ENCODE assay signal across 1 cellular context in genomic region chr9:74500584-74500924, GRCh38.
TF ChIP-seq lines count a peak whose summit lies in the region.

No MANE protein-coding gene starts in this region.

TF ChIP-seq in GM23338, 12 proteins besides CTCF, POLR2A, EP300 and RAD21 (continued from another document):
- TF ChIP-seq, protein P1, sequence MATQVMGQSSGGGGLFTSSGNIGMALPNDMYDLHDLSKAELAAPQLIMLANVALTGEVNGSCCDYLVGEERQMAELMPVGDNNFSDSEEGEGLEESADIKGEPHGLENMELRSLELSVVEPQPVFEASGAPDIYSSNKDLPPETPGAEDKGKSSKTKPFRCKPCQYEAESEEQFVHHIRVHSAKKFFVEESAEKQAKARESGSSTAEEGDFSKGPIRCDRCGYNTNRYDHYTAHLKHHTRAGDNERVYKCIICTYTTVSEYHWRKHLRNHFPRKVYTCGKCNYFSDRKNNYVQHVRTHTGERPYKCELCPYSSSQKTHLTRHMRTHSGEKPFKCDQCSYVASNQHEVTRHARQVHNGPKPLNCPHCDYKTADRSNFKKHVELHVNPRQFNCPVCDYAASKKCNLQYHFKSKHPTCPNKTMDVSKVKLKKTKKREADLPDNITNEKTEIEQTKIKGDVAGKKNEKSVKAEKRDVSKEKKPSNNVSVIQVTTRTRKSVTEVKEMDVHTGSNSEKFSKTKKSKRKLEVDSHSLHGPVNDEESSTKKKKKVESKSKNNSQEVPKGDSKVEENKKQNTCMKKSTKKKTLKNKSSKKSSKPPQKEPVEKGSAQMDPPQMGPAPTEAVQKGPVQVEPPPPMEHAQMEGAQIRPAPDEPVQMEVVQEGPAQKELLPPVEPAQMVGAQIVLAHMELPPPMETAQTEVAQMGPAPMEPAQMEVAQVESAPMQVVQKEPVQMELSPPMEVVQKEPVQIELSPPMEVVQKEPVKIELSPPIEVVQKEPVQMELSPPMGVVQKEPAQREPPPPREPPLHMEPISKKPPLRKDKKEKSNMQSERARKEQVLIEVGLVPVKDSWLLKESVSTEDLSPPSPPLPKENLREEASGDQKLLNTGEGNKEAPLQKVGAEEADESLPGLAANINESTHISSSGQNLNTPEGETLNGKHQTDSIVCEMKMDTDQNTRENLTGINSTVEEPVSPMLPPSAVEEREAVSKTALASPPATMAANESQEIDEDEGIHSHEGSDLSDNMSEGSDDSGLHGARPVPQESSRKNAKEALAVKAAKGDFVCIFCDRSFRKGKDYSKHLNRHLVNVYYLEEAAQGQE (IDR thresholded peaks at IDR 0.05; ENCODE audit: unreplicated experiment): no peak
- no peak for TF ChIP-seq NANOG (IDR thresholded peaks at IDR 0.05; ENCODE audit: borderline replicate concordance)
- no peak for TF ChIP-seq ZNF114 (CRISPR knock-in tag; IDR thresholded peaks at IDR 0.05)
- TF ChIP-seq EZH2 (IDR thresholded peaks at IDR 0.05; ENCODE audit: low read depth, unreplicated experiment): no peak
- TF ChIP-seq JUNB (IDR thresholded peaks at IDR 0.05; ENCODE audit: unreplicated experiment): no peak
- TF ChIP-seq EZH2phosphoT487 (IDR thresholded peaks at IDR 0.05; ENCODE audit: unreplicated experiment): no peak
